17 cellular contexts compared by ENCODE assay signal in the genomic region with DNA sequence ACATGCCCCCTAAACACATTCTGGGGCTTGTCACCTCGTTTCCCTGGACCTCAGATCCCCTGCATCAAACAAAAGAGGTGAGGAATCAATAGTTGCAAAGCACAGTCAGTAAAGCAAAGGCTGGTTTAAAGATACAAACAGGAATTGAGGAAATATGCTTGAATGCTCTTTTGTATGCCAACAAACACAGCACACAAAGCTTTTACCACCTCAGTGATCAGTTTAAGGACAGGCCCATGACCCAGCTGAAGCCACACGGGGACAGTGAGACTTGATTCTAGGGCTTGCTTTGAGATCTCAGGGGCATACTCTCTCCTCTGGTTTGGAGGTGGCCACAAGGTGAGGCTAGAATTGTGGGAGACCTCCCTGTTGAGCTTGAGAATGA.
DNase-seq lines count a peak whose midpoint lies in the region; ATAC-seq and TF ChIP-seq lines count a peak whose summit lies in the region.
"Had no signal": no experiment of that assay in that cellular context is flagged by ENCODE, and none has a peak within 500 bp of the region (broad histone marks: within the 10 kb centered on the region; RNA-seq: fewer than 3 reads in every experiment).

No MANE protein-coding gene starts in this region.

- H3K4me1 ChIP-seq in ovary (ENCODE audit: insufficient read depth) = no peaks in the 10 kb centered on the region
- H3K4me1 ChIP-seq in CD8-positive, alpha-beta memory T cell (ENCODE audit: insufficient read depth, low read length) = no peaks in the 10 kb centered on the region

- TF ChIP-seq EP300 in ovary (IDR thresholded peaks at IDR 0.05) = no peak

- H3K36me3 ChIP-seq in ovary = no peaks in the 10 kb centered on the region
- H3K36me3 ChIP-seq in CD8-positive, alpha-beta memory T cell (ENCODE audit: insufficient read depth, low read length) = no peaks in the 10 kb centered on the region

- intact Hi-C loops in ovary (cut with DNase I) = no loop called here

- CTCF ChIA-PET in CD8-positive, alpha-beta memory T cell (lab: Charles Lee) = no interaction called here

- H3K4me3 Mint-ChIP-seq in stimulated activated memory B cell treated with anti-CD40 and anti-IgM and Interleukin-4, amounts not matched to agents 10 μg/mL and 1 μg/mL and 100 μg/mL, for 72 hours = no peak overlapping the region
- H3K4me3 Mint-ChIP-seq in CD8-positive, alpha-beta memory T cell = no peak overlapping the region
- H3K4me3 Mint-ChIP-seq: CD4-positive, alpha-beta memory T cell had no signal

- WGBS in ovary, 3 donors = 80 to 90% (median 87%) methylated on average over 2 of the region's 2 CpGs

- peaks cover 10% of the 10 kb centered on the region for H3K27me3 Mint-ChIP-seq in stimulated activated memory B cell treated with anti-CD40 and anti-IgM and Interleukin-4, amounts not matched to agents 10 μg/mL and 1 μg/mL and 100 μg/mL, for 72 hours
- peaks cover 8 to 43% of the 10 kb centered on the region in 2 donors for H3K27me3 Mint-ChIP-seq in CD8-positive, alpha-beta memory T cell

- H3K9me3 Mint-ChIP-seq in stimulated activated memory B cell treated with anti-CD40 and anti-IgM and Interleukin-4, amounts not matched to agents 10 μg/mL and 1 μg/mL and 100 μg/mL, for 72 hours = no peaks in the 10 kb centered on the region
- H3K9me3 Mint-ChIP-seq in CD8-positive, alpha-beta memory T cell = peaks cover 0 to under 1% (median 0%) of the 10 kb centered on the region in 5 donors
- H3K9me3 Mint-ChIP-seq: CD4-positive, alpha-beta memory T cell had no signal

- TF ChIP-seq POLR2A in ovary (IDR thresholded peaks at IDR 0.05) = no peak

- H3K4me1 Mint-ChIP-seq in stimulated activated memory B cell treated with anti-CD40 and anti-IgM and Interleukin-4, amounts not matched to agents 10 μg/mL and 1 μg/mL and 100 μg/mL, for 72 hours = peaks cover 19% of the 10 kb centered on the region
- H3K4me1 Mint-ChIP-seq in CD8-positive, alpha-beta memory T cell = no peaks in the 10 kb centered on the region
- H3K4me1 Mint-ChIP-seq: CD4-positive, alpha-beta memory T cell had no signal

- H3K4me3 ChIP-seq in ovary = no peak overlapping the region
- no peak overlapping the region for H3K4me3 ChIP-seq in CD8-positive, alpha-beta memory T cell (ENCODE audit: low read length)
- H3K4me3 ChIP-seq: GM23248 had no signal

- peak overlapping the region; percentile 57 for H3K27ac Mint-ChIP-seq in stimulated activated memory B cell treated with anti-CD40 and anti-IgM and Interleukin-4, amounts not matched to agents 10 μg/mL and 1 μg/mL and 100 μg/mL, for 72 hours
- no peak overlapping the region for H3K27ac Mint-ChIP-seq in CD8-positive, alpha-beta memory T cell
- H3K27ac Mint-ChIP-seq: CD4-positive, alpha-beta memory T cell had no signal

- no peak overlapping the region for H3K27ac ChIP-seq in ovary
- H3K27ac ChIP-seq in CD8-positive, alpha-beta memory T cell (ENCODE audit: low read depth, low read length) = no peak overlapping the region
- H3K27ac ChIP-seq: C4-2B, GM23248 had no signal

- no peaks in the 10 kb centered on the region for H3K9me3 ChIP-seq in ovary
- no peaks in the 10 kb centered on the region for H3K9me3 ChIP-seq in CD8-positive, alpha-beta memory T cell (ENCODE audit: low read length)

- DNase-seq in activated CD8-positive, alpha-beta memory T cell treated with anti-CD3 and anti-CD28 coated beads for 24 hours = peak; percentile 15
- no peak for DNase-seq in activated CD8-positive, alpha-beta memory T cell treated with anti-CD3 and anti-CD28 coated beads, Interleukin-2, amount 50 U/mL, for 4 hours
- DNase-seq in ecto neural progenitor cell (ENCODE audit: low spot score) = peak; percentile 7
- DNase-seq in activated CD4-positive, CD25-positive, alpha-beta regulatory T cell treated with anti-CD3 and anti-CD28 coated beads, Interleukin-2, amount 50 U/mL, for 72 hours = no peak
- no peak for DNase-seq in ovary
- no peak for DNase-seq in CD8-positive, alpha-beta memory T cell
- DNase-seq: 8988T; AML-193; CD4-positive, alpha-beta memory T cell; COR-L47; DMS153; DND-41; GDM1; GM23248 had no signal

- POLR2A ChIA-PET in CD8-positive, alpha-beta memory T cell (lab: Charles Lee) = no interaction called here

- no peaks in the 10 kb centered on the region for H3K36me3 Mint-ChIP-seq in stimulated activated memory B cell treated with anti-CD40 and anti-IgM and Interleukin-4, amounts not matched to agents 10 μg/mL and 1 μg/mL and 100 μg/mL, for 72 hours
- H3K36me3 Mint-ChIP-seq in CD8-positive, alpha-beta memory T cell = no peaks in the 10 kb centered on the region
- H3K36me3 Mint-ChIP-seq: CD4-positive, alpha-beta memory T cell had no signal

- no peaks in the 10 kb centered on the region for H3K27me3 ChIP-seq in ovary
- peaks cover 3% of the 10 kb centered on the region for H3K27me3 ChIP-seq in CD8-positive, alpha-beta memory T cell (ENCODE audit: insufficient read depth, low read length, poor library complexity, severe bottlenecking)

- peak; percentile 51 for ATAC-seq in stimulated activated memory B cell treated with anti-CD40 and anti-IgM and Interleukin-4, amounts not matched to agents 10 μg/mL and 1 μg/mL and 100 μg/mL, for 72 hours
- ATAC-seq: HCT116 had no signal

- TF ChIP-seq CTCF in ovary (IDR thresholded peaks at IDR 0.05) = no peak

Comparison
In these comparisons a context has a peak if more than half of its experiments do, and no peak if none do; other contexts are left out.
1. DNase-seq: peak in activated CD8-positive, alpha-beta memory T cell treated with anti-CD3 and anti-CD28 coated beads for 24 hours (single experiment) and ecto neural progenitor cell (single experiment); none in activated CD8-positive, alpha-beta memory T cell treated with anti-CD3 and anti-CD28 coated beads, Interleukin-2, amount 50 U/mL, for 4 hours (single experiment), activated CD4-positive, CD25-positive, alpha-beta regulatory T cell treated with anti-CD3 and anti-CD28 coated beads, Interleukin-2, amount 50 U/mL, for 72 hours (single experiment), ovary (0 of 5) and CD8-positive, alpha-beta memory T cell (0 of 5).